1 cellular context compared by ENCODE assay signal in the genomic region with DNA sequence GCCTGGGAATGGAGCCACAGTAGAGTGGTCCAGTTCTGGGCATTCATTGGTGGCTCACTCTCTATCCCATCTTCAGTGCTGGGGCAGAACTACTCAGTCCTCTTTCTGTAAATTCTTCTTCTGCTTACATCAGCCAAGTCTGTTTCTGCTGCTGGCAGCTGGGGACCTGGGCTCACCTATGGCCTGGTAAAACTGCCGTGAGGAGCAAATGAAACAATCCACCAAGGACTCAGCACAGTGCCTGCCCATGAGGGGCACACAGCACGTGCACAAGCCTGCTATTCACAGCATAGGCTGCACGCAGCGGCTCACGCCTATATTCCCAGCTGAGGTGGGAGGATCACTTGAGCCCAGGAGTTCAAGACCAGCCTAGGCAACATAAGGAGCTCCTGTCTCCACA.
TF ChIP-seq lines count a peak whose summit lies in the region.

No MANE protein-coding gene starts in this region.

TF ChIP-seq in GM23338, 12 proteins besides CTCF, POLR2A, EP300 and RAD21 (continued from another document):
- TF ChIP-seq, protein P1, sequence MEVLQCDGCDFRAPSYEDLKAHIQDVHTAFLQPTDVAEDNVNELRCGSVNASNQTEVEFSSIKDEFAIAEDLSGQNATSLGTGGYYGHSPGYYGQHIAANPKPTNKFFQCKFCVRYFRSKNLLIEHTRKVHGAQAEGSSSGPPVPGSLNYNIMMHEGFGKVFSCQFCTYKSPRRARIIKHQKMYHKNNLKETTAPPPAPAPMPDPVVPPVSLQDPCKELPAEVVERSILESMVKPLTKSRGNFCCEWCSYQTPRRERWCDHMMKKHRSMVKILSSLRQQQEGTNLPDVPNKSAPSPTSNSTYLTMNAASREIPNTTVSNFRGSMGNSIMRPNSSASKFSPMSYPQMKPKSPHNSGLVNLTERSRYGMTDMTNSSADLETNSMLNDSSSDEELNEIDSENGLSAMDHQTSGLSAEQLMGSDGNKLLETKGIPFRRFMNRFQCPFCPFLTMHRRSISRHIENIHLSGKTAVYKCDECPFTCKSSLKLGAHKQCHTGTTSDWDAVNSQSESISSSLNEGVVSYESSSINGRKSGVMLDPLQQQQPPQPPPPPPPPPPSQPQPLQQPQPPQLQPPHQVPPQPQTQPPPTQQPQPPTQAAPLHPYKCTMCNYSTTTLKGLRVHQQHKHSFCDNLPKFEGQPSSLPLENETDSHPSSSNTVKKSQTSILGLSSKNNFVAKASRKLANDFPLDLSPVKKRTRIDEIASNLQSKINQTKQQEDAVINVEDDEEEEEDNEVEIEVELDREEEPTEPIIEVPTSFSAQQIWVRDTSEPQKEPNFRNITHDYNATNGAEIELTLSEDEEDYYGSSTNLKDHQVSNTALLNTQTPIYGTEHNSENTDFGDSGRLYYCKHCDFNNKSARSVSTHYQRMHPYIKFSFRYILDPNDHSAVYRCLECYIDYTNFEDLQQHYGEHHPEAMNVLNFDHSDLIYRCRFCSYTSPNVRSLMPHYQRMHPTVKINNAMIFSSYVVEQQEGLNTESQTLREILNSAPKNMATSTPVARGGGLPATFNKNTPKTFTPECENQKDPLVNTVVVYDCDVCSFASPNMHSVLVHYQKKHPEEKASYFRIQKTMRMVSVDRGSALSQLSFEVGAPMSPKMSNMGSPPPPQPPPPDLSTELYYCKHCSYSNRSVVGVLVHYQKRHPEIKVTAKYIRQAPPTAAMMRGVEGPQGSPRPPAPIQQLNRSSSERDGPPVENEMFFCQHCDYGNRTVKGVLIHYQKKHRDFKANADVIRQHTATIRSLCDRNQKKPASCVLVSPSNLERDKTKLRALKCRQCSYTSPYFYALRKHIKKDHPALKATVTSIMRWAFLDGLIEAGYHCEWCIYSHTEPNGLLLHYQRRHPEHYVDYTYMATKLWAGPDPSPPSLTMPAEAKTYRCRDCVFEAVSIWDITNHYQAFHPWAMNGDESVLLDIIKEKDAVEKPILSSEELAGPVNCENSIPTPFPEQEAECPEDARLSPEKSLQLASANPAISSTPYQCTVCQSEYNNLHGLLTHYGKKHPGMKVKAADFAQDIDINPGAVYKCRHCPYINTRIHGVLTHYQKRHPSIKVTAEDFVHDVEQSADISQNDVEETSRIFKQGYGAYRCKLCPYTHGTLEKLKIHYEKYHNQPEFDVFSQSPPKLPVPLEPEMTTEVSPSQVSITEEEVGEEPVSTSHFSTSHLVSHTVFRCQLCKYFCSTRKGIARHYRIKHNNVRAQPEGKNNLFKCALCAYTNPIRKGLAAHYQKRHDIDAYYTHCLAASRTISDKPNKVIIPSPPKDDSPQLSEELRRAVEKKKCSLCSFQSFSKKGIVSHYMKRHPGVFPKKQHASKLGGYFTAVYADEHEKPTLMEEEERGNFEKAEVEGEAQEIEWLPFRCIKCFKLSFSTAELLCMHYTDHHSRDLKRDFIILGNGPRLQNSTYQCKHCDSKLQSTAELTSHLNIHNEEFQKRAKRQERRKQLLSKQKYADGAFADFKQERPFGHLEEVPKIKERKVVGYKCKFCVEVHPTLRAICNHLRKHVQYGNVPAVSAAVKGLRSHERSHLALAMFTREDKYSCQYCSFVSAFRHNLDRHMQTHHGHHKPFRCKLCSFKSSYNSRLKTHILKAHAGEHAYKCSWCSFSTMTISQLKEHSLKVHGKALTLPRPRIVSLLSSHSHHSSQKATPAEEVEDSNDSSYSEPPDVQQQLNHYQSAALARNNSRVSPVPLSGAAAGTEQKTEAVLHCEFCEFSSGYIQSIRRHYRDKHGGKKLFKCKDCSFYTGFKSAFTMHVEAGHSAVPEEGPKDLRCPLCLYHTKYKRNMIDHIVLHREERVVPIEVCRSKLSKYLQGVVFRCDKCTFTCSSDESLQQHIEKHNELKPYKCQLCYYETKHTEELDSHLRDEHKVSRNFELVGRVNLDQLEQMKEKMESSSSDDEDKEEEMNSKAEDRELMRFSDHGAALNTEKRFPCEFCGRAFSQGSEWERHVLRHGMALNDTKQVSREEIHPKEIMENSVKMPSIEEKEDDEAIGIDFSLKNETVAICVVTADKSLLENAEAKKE (CRISPR knock-in tag; IDR thresholded peaks at IDR 0.05): no peak
- TF ChIP-seq EZH2phosphoT487 (IDR thresholded peaks at IDR 0.05; ENCODE audit: unreplicated experiment) (no peak), ZNF331 (CRISPR knock-in tag; IDR thresholded peaks at IDR 0.05; ENCODE audit: low read depth) (no peak), CREB1 (CRISPR knock-in tag; IDR thresholded peaks at IDR 0.05; ENCODE audit: low read depth) (no peak), JUNB (IDR thresholded peaks at IDR 0.05; ENCODE audit: unreplicated experiment) (no peak), POLR2AphosphoS5 (IDR thresholded peaks at IDR 0.05; ENCODE audit: low read depth) (no peak), EZH2 (IDR thresholded peaks at IDR 0.05; ENCODE audit: low read depth, unreplicated experiment) (no peak), STAT1 (IDR thresholded peaks at IDR 0.05; ENCODE audit: unreplicated experiment) (no peak), NANOG (IDR thresholded peaks at IDR 0.05; ENCODE audit: borderline replicate concordance) (no peak)
- TF ChIP-seq, protein P2, sequence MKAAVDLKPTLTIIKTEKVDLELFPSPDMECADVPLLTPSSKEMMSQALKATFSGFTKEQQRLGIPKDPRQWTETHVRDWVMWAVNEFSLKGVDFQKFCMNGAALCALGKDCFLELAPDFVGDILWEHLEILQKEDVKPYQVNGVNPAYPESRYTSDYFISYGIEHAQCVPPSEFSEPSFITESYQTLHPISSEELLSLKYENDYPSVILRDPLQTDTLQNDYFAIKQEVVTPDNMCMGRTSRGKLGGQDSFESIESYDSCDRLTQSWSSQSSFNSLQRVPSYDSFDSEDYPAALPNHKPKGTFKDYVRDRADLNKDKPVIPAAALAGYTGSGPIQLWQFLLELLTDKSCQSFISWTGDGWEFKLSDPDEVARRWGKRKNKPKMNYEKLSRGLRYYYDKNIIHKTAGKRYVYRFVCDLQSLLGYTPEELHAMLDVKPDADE (IDR thresholded peaks at IDR 0.05): no peak
